In genomic region chr17:38509008-38509771, GRCh38 we compare ENCODE assay signal across 8 cellular contexts.
DNase-seq lines count a peak whose midpoint lies in the region; ATAC-seq and TF ChIP-seq lines count a peak whose summit lies in the region.

No MANE protein-coding gene starts in this region.

- TF ChIP-seq CTCF in GM12874 (IDR thresholded peaks at IDR 0.05; ENCODE audit: insufficient read depth, low read depth, low read length) = peak; percentile 91

- peak; percentile 84 for DNase-seq in NCI-H69 (lab: John Stamatoyannopoulos, UW)
- DNase-seq in activated T-cell treated with anti-CD3 and anti-CD28 coated beads for 1 hour (ENCODE audit: low read depth) = peak; percentile 56
- peak; percentile 40 for DNase-seq in epithelial cell of prostate (ENCODE audit: low read depth, low spot score)
- peak; percentile 68 for DNase-seq in mucosa of gallbladder (ENCODE audit: low spot score)
- peak; percentile 54 for DNase-seq in stimulated activated CD8-positive, alpha-beta memory T cell treated with anti-CD3 and anti-CD28 coated beads, Interleukin-7, amount 100 ng/mL, for 24 hours (ENCODE audit: low read depth)

- peak overlapping the region; percentile 13 for H3K27ac ChIP-seq in epithelial cell of prostate

- ATAC-seq in HG02798 (IDR thresholded peaks at IDR 0.05; ENCODE audit: poor library complexity, unreplicated experiment) = no peak
- ATAC-seq in HG03097 (IDR thresholded peaks at IDR 0.05; ENCODE audit: low FRiP score, unreplicated experiment) = no peak
